ENCODE assay signal across 8 cellular contexts in the genomic region with DNA sequence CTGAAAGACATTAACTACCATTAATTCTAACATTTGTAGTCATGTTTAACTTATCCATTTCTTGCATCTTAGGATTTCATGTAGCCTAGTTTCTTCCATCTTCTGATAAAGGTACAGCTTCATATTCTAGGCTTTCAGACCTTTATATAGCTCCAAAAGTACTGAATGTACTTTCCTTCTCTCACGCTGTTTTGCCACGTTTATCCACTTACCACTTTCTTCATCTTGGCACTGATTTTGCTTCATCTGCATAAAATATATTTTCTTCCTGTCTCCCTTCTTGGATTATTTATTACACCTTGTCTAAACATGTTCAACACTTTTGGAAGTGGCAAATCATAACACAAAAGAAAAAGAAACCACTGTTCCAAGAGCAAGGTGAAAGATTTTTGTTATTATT.
"Had no signal": no experiment of that assay in that cellular context is flagged by ENCODE, and none has a peak within 500 bp of the region (broad histone marks: within the 10 kb centered on the region; RNA-seq: fewer than 3 reads in every experiment).

No MANE protein-coding gene starts in this region.

- ATAC-seq: GM23338, K562 had no signal

- H3K4me3 ChIP-seq: GM23338, K562 had no signal

- FAIRE-seq: H1, H54, HTR-8/SVneo, K562 had no signal

- DNase-seq: H9, HCEC 1CT, IMR-90 had no signal

- H2AFZ ChIP-seq: GM23338 had no signal

- H3K4me2 ChIP-seq: GM23338 had no signal
